In genomic region chr10:71726673-71727428, GRCh38 we compare ENCODE assay signal across 8 cellular contexts. TPM values are rescaled to one million over a fixed set of nuclear protein-coding genes. Genes with fewer than 3 reads are reported as not detected.
DNase-seq lines count a peak whose midpoint lies in the region; ATAC-seq and TF ChIP-seq lines count a peak whose summit lies in the region.

No MANE protein-coding gene starts in this region.

- H3K36me3 ChIP-seq in SJCRH30 = no peaks in the 10 kb centered on the region

- peak; percentile 59 for ATAC-seq in activated CD8-positive, alpha-beta memory T cell treated with anti-CD3 and anti-CD28 coated beads, Interleukin-2, amount 10 ng/mL, durations not matched to agents 7 days and 5 days
- ATAC-seq in HG03196 (IDR thresholded peaks at IDR 0.05; ENCODE audit: unreplicated experiment) (peak; percentile 26), natural killer cell (peak; percentile 48 to 66 (median 61))
- peak; percentile 47 for ATAC-seq in activated T-helper 17 cell treated with anti-CD3 and anti-CD28 coated beads, Interleukin-2, amount 50 U/mL, for 72 hours (replicated peaks)

- H3K4me3 ChIP-seq in SJCRH30 = no peak overlapping the region

- H3K27me3 Mint-ChIP-seq in activated CD8-positive, alpha-beta memory T cell treated with anti-CD3 and anti-CD28 coated beads, Interleukin-2, amount 10 ng/mL, durations not matched to agents 7 days and 5 days = peaks cover under 1% of the 10 kb centered on the region
- H3K27me3 Mint-ChIP-seq in activated T-helper 17 cell treated with anti-CD3 and anti-CD28 coated beads, Interleukin-2, amount 50 U/mL, for 72 hours = no peaks in the 10 kb centered on the region
- H3K27me3 Mint-ChIP-seq in natural killer cell (ENCODE audit: low read depth in 2 of 2) = no peaks in the 10 kb centered on the region

- peaks cover 16% of the 10 kb centered on the region for H3K4me1 ChIP-seq in SJCRH30

- no peak overlapping the region for H3K27ac ChIP-seq in SJCRH30

- no peaks in the 10 kb centered on the region for H3K36me3 Mint-ChIP-seq in activated CD8-positive, alpha-beta memory T cell treated with anti-CD3 and anti-CD28 coated beads, Interleukin-2, amount 10 ng/mL, durations not matched to agents 7 days and 5 days
- H3K36me3 Mint-ChIP-seq in activated T-helper 17 cell treated with anti-CD3 and anti-CD28 coated beads, Interleukin-2, amount 50 U/mL, for 72 hours (ENCODE audit: low read depth) = no peaks in the 10 kb centered on the region
- H3K36me3 Mint-ChIP-seq in natural killer cell = no peaks in the 10 kb centered on the region

- H3K4me3 Mint-ChIP-seq in activated CD8-positive, alpha-beta memory T cell treated with anti-CD3 and anti-CD28 coated beads, Interleukin-2, amount 10 ng/mL, durations not matched to agents 7 days and 5 days = peak overlapping the region; percentile 23
- peak overlapping the region; percentile 90 for H3K4me3 Mint-ChIP-seq in activated T-helper 17 cell treated with anti-CD3 and anti-CD28 coated beads, Interleukin-2, amount 50 U/mL, for 72 hours
- H3K4me3 Mint-ChIP-seq in natural killer cell = peak overlapping the region; percentile 81

- peaks cover 73% of the 10 kb centered on the region for H3K4me1 Mint-ChIP-seq in activated CD8-positive, alpha-beta memory T cell treated with anti-CD3 and anti-CD28 coated beads, Interleukin-2, amount 10 ng/mL, durations not matched to agents 7 days and 5 days
- H3K4me1 Mint-ChIP-seq in activated T-helper 17 cell treated with anti-CD3 and anti-CD28 coated beads, Interleukin-2, amount 50 U/mL, for 72 hours = peaks cover 34% of the 10 kb centered on the region
- H3K4me1 Mint-ChIP-seq in natural killer cell = peaks cover 40 to 67% of the 10 kb centered on the region in 2 donors

- H3K27ac Mint-ChIP-seq in activated CD8-positive, alpha-beta memory T cell treated with anti-CD3 and anti-CD28 coated beads, Interleukin-2, amount 10 ng/mL, durations not matched to agents 7 days and 5 days = peak overlapping the region; percentile 96
- peak overlapping the region; percentile 98 for H3K27ac Mint-ChIP-seq in activated T-helper 17 cell treated with anti-CD3 and anti-CD28 coated beads, Interleukin-2, amount 50 U/mL, for 72 hours
- peak overlapping the region; percentile 90 for H3K27ac Mint-ChIP-seq in natural killer cell

- peak; percentile 71 for DNase-seq in activated CD8-positive, alpha-beta memory T cell treated with anti-CD3 and anti-CD28 coated beads, Interleukin-2, amount 10 ng/mL, durations not matched to agents 7 days and 5 days
- DNase-seq in activated CD8-positive, alpha-beta memory T cell treated with anti-CD3 and anti-CD28 coated beads for 24 hours = no peak
- DNase-seq in natural killer cell (no peak), NCI-H1436 treated with DMSO at 0.1 percent for 48 hours (lab: John Stamatoyannopoulos, UW) (no peak), NCI-H446 treated with DMSO at 0.1 percent for 48 hours (lab: John Stamatoyannopoulos, UW) (no peak), SJCRH30 (no peak)

- intact Hi-C loops in natural killer cell (cut with micrococcal nuclease) = loop anchor here (2.0 kb wide), 2 partner anchors 22 to 46 kb away; partner anchors contain the start of gene VSIR

- no peak for TF ChIP-seq CTCF in natural killer cell (IDR thresholded peaks at IDR 0.05)

- H3K9me3 Mint-ChIP-seq in activated CD8-positive, alpha-beta memory T cell treated with anti-CD3 and anti-CD28 coated beads, Interleukin-2, amount 10 ng/mL, durations not matched to agents 7 days and 5 days (ENCODE audit: low read depth) = no peaks in the 10 kb centered on the region
- no peaks in the 10 kb centered on the region for H3K9me3 Mint-ChIP-seq in activated T-helper 17 cell treated with anti-CD3 and anti-CD28 coated beads, Interleukin-2, amount 50 U/mL, for 72 hours
- no peaks in the 10 kb centered on the region for H3K9me3 Mint-ChIP-seq in natural killer cell

- no peaks in the 10 kb centered on the region for H3K9me3 ChIP-seq in SJCRH30 (replicated peaks)

- no peaks in the 10 kb centered on the region for H3K27me3 ChIP-seq in SJCRH30

- CTCF ChIA-PET in activated CD8-positive, alpha-beta memory T cell treated with anti-CD3 and anti-CD28 coated beads, Interleukin-2, amount 10 ng/mL, durations not matched to agents 7 days and 5 days (lab: Charles Lee) = interaction anchor here (1.0 to 7.3 kb wide), 16 partner anchors 10 to 170 kb away, joined by 3 to 55 read pairs (median 20); partner anchors contain the start of gene VSIR

RNA-seq across cellular contexts. Expression of gene C10orf105, which starts 7.3 kb away (rescaled TPM):
- under 1 TPM; 0.18 to 0.26 TPM for total RNA-seq in activated CD8-positive, alpha-beta memory T cell treated with anti-CD3 and anti-CD28 coated beads, Interleukin-2, amount 10 ng/mL, durations not matched to agents 7 days and 5 days
- 1 to 10 TPM in 1 of 2 donors, under 1 TPM in 1; 0.04 to 1.0 TPM for total RNA-seq in activated T-helper 17 cell treated with anti-CD3 and anti-CD28 coated beads, Interleukin-2, amount 50 U/mL, for 72 hours
- under 1 TPM; 0.14 to 0.52 (median 0.40) TPM for total RNA-seq in natural killer cell
- total RNA-seq in SJCRH30 (2014; rRNA removed; shearing (Covaris generic)) = not detected in 2 replicates

RNA-seq across cellular contexts. Expression of gene VSIR, which starts 46.5 kb away (rescaled TPM):
- total RNA-seq in activated CD8-positive, alpha-beta memory T cell treated with anti-CD3 and anti-CD28 coated beads, Interleukin-2, amount 10 ng/mL, durations not matched to agents 7 days and 5 days = 10 to 100 TPM; 37.8 to 68.4 TPM
- total RNA-seq in activated T-helper 17 cell treated with anti-CD3 and anti-CD28 coated beads, Interleukin-2, amount 50 U/mL, for 72 hours = 100 to 1,000 TPM in 1 of 2 donors, 10 to 100 TPM in 1; 27.9 to 125 TPM
- 100 to 1,000 TPM; 134 to 193 (median 178) TPM for total RNA-seq in natural killer cell
- 2.6 and 3.4 TPM in 2 replicates for total RNA-seq in SJCRH30 (2014; rRNA removed; shearing (Covaris generic))

Comparison
In these comparisons a context has a peak if more than half of its experiments do, and no peak if none do; other contexts are left out.
1. H3K4me3 Mint-ChIP-seq: peak in every context shown above with its lines; median percentile 90 in activated T-helper 17 cell treated with anti-CD3 and anti-CD28 coated beads, Interleukin-2, amount 50 U/mL, for 72 hours; 81 in natural killer cell; 23 in activated CD8-positive, alpha-beta memory T cell treated with anti-CD3 and anti-CD28 coated beads, Interleukin-2, amount 10 ng/mL, durations not matched to agents 7 days and 5 days.